Comparison of ENCODE assay signal across 17 cellular contexts in genomic region chr5:66180282-66180955, GRCh38.
"Had no signal": no experiment of that assay in that cellular context is flagged by ENCODE, and none has a peak within 500 bp of the region (broad histone marks: within the 10 kb centered on the region; RNA-seq: fewer than 3 reads in every experiment).

No MANE protein-coding gene starts in this region.

- H3K4me1 Mint-ChIP-seq: activated CD8-positive, alpha-beta memory T cell treated with anti-CD3 and anti-CD28 coated beads, Interleukin-2, amount 10 ng/mL, durations not matched to agents 7 days and 5 days; endodermal cell; nephron had no signal

- ATAC-seq: activated CD8-positive, alpha-beta memory T cell treated with anti-CD3 and anti-CD28 coated beads, Interleukin-2, amount 10 ng/mL, durations not matched to agents 7 days and 5 days; body of pancreas; left lung; sciatic nerve; stimulated activated naive B cell treated with anti-CD40 and anti-IgM and Interleukin-4, amounts not matched to agents 10 μg/mL and 1 μg/mL and 100 μg/mL, for 72 hours had no signal

- H3K27me3 ChIP-seq: body of pancreas, left lung, suprapubic skin had no signal

- DNase-seq: activated CD4-positive, alpha-beta T cell treated with anti-CD3 and anti-CD28 coated beads, Interleukin-2, amount 50 U/mL, for 48 hours; activated CD8-positive, alpha-beta memory T cell treated with anti-CD3 and anti-CD28 coated beads, Interleukin-2, amount 10 ng/mL, durations not matched to agents 7 days and 5 days; activated naive CD4-positive, alpha-beta T cell treated with anti-CD3 and anti-CD28 coated beads for 36 hours; activated T-cell treated with anti-CD3 and anti-CD28 coated beads, Interleukin-2, amount 50 U/mL, for 1 hour; amygdala; body of pancreas; dermis blood vessel endothelial cell; endodermal cell; left lung; stimulated activated CD4-positive, alpha-beta T cell treated with anti-CD3 and anti-CD28 coated beads, Interleukin-4, amount 100 ng/mL, for 4 hours; stimulated activated naive B cell treated with anti-CD40 and anti-IgM and Interleukin-4, amounts not matched to agents 10 μg/mL and 1 μg/mL and 100 μg/mL, for 72 hours had no signal

- H3K4me1 ChIP-seq: body of pancreas, left lung, suprapubic skin had no signal

- H3K9me3 Mint-ChIP-seq: activated naive CD4-positive, alpha-beta T cell treated with anti-CD3 and anti-CD28 coated beads for 36 hours; endodermal cell; mesothelial cell of epicardium; nephron; stimulated activated naive B cell treated with anti-CD40 and anti-IgM and Interleukin-4, amounts not matched to agents 10 μg/mL and 1 μg/mL and 100 μg/mL, for 72 hours; T-helper 1 cell treated with Interleukin-12 subunit alpha and Interleukin-12 subunit beta and Interleukin-4 antibody, amounts not matched to agents 30 μg/mL and 1 μg/mL, for 36 hours; type B pancreatic cell had no signal

- H3K9me3 ChIP-seq: body of pancreas, left lung, suprapubic skin had no signal

- H3K27ac Mint-ChIP-seq: activated CD8-positive, alpha-beta memory T cell treated with anti-CD3 and anti-CD28 coated beads, Interleukin-2, amount 10 ng/mL, durations not matched to agents 7 days and 5 days; activated naive CD4-positive, alpha-beta T cell treated with anti-CD3 and anti-CD28 coated beads for 36 hours; endodermal cell; stimulated activated naive B cell treated with anti-CD40 and anti-IgM and Interleukin-4, amounts not matched to agents 10 μg/mL and 1 μg/mL and 100 μg/mL, for 72 hours; T-helper 1 cell treated with Interleukin-12 subunit alpha and Interleukin-12 subunit beta and Interleukin-4 antibody, amounts not matched to agents 30 μg/mL and 1 μg/mL, for 36 hours; type B pancreatic cell had no signal

- H3K4me3 ChIP-seq: body of pancreas, left lung, suprapubic skin had no signal

- H3K4me3 Mint-ChIP-seq: activated CD8-positive, alpha-beta memory T cell treated with anti-CD3 and anti-CD28 coated beads, Interleukin-2, amount 10 ng/mL, durations not matched to agents 7 days and 5 days; activated naive CD4-positive, alpha-beta T cell treated with anti-CD3 and anti-CD28 coated beads for 36 hours; endodermal cell; mesothelial cell of epicardium; nephron; stimulated activated naive B cell treated with anti-CD40 and anti-IgM and Interleukin-4, amounts not matched to agents 10 μg/mL and 1 μg/mL and 100 μg/mL, for 72 hours; T-helper 1 cell treated with Interleukin-12 subunit alpha and Interleukin-12 subunit beta and Interleukin-4 antibody, amounts not matched to agents 30 μg/mL and 1 μg/mL, for 36 hours; type B pancreatic cell had no signal

- H3K27me3 Mint-ChIP-seq: activated CD8-positive, alpha-beta memory T cell treated with anti-CD3 and anti-CD28 coated beads, Interleukin-2, amount 10 ng/mL, durations not matched to agents 7 days and 5 days; stimulated activated naive B cell treated with anti-CD40 and anti-IgM and Interleukin-4, amounts not matched to agents 10 μg/mL and 1 μg/mL and 100 μg/mL, for 72 hours; type B pancreatic cell had no signal
